10 cellular contexts compared by ENCODE assay signal in genomic region chr9:33750307-33750838, GRCh38. TPM values are rescaled to one million over a fixed set of nuclear protein-coding genes. Genes with fewer than 3 reads are reported as not detected.
A peak's percentile ranks its signal among the peaks of the same experiment; 100 is the strongest.
DNase-seq lines count a peak whose midpoint lies in the region; ATAC-seq and TF ChIP-seq lines count a peak whose summit lies in the region.
"Had no signal": no experiment of that assay in that cellular context is flagged by ENCODE, and none has a peak within 500 bp of the region (broad histone marks: within the 10 kb centered on the region; RNA-seq: fewer than 3 reads in every experiment).

No MANE protein-coding gene starts in this region.

- no peaks in the 10 kb centered on the region for H3K36me3 Mint-ChIP-seq in activated CD4-positive, alpha-beta T cell treated with anti-CD3 and anti-CD28 coated beads for 36 hours (ENCODE audit: low read depth)
- no peaks in the 10 kb centered on the region for H3K36me3 Mint-ChIP-seq in activated naive CD8-positive, alpha-beta T cell treated with anti-CD3 and anti-CD28 coated beads for 36 hours

- peaks cover 18% of the 10 kb centered on the region for H3K4me1 Mint-ChIP-seq in activated CD4-positive, alpha-beta T cell treated with anti-CD3 and anti-CD28 coated beads for 36 hours
- H3K4me1 Mint-ChIP-seq in activated naive CD8-positive, alpha-beta T cell treated with anti-CD3 and anti-CD28 coated beads for 36 hours = peaks cover 16% of the 10 kb centered on the region

- no peaks in the 10 kb centered on the region for H3K9me3 Mint-ChIP-seq in activated CD4-positive, alpha-beta T cell treated with anti-CD3 and anti-CD28 coated beads for 36 hours (ENCODE audit: low read depth)
- peaks cover 4% of the 10 kb centered on the region for H3K9me3 Mint-ChIP-seq in activated naive CD8-positive, alpha-beta T cell treated with anti-CD3 and anti-CD28 coated beads for 36 hours

- H3K9me3 ChIP-seq in heart left ventricle = no peaks in the 10 kb centered on the region
- peaks cover 0 to 4% (median 0%) of the 10 kb centered on the region in 4 donors for H3K9me3 ChIP-seq in stomach
- H3K9me3 ChIP-seq: prostate gland had no signal

- 1 to 7% (median 6%) methylated on average over 17 to 35 of the region's 35 CpGs for whole genome bisulfite sequencing in heart left ventricle, 4 donors
- WGBS in stomach, 5 donors = 7 to 13% (median 8%) methylated on average over 7 to 35 of the region's 35 CpGs

- POLR2A ChIA-PET in activated CD4-positive, alpha-beta T cell treated with anti-CD3 and anti-CD28 coated beads for 36 hours (lab: Charles Lee) = no interaction called here

- no peak for TF ChIP-seq EP300 in stomach (IDR thresholded peaks at IDR 0.05)

- intact Hi-C loops in activated CD4-positive, alpha-beta T cell treated with anti-CD3 and anti-CD28 coated beads for 36 hours (cut with DNase I, micrococcal nuclease) = no loop called here
- intact Hi-C loops in heart left ventricle (cut with DNase I) (no loop called here), stomach (cut with DNase I; ENCODE audit: low total_unique reads) (no loop called here)

- peak; percentile 10 for DNase-seq in activated CD4-positive, alpha-beta T cell treated with anti-CD3 and anti-CD28 coated beads for 36 hours
- no peak for DNase-seq in activated CD4-positive, alpha-beta T cell treated with anti-CD3 and anti-CD28 coated beads, Interleukin-2, amount 50 U/mL, for 1 hour
- no peak for DNase-seq in activated naive CD8-positive, alpha-beta T cell treated with anti-CD3 and anti-CD28 coated beads for 36 hours
- DNase-seq in heart left ventricle = peak in 1 of 5 donors; percentile 10
- peak; percentile 41 for DNase-seq in stomach
- DNase-seq in UCSD-AML1 (lab: John Stamatoyannopoulos, UW; ENCODE audit: unreplicated experiment) = no peak

- CTCF ChIA-PET in activated CD4-positive, alpha-beta T cell treated with anti-CD3 and anti-CD28 coated beads for 36 hours (lab: Charles Lee) = interaction anchor here (0.6 kb wide), 1 partner anchor 162 kb away, joined by 3 read pairs; no protein-coding TSS in a partner anchor

- TF ChIP-seq CTCF in heart left ventricle (IDR thresholded peaks at IDR 0.05) (no peak), stomach (IDR thresholded peaks at IDR 0.05) (no peak)

- peaks cover 61% of the 10 kb centered on the region for H3K27me3 Mint-ChIP-seq in activated CD4-positive, alpha-beta T cell treated with anti-CD3 and anti-CD28 coated beads for 36 hours
- H3K27me3 Mint-ChIP-seq in activated naive CD8-positive, alpha-beta T cell treated with anti-CD3 and anti-CD28 coated beads for 36 hours = peaks cover 59% of the 10 kb centered on the region

- TF ChIP-seq POLR2A in heart left ventricle (IDR thresholded peaks at IDR 0.05) (no peak), stomach (IDR thresholded peaks at IDR 0.05) (no peak)

- H3K36me3 ChIP-seq in heart left ventricle (no peaks in the 10 kb centered on the region), stomach (no peaks in the 10 kb centered on the region)
- H3K36me3 ChIP-seq: prostate gland had no signal

- no peak overlapping the region for H3K27ac ChIP-seq in heart left ventricle
- H3K27ac ChIP-seq in stomach = peak overlapping the region in 2 of 5 donors; percentile 28 to 41
- H3K27ac ChIP-seq: prostate gland had no signal

- H3K4me3 Mint-ChIP-seq in activated CD4-positive, alpha-beta T cell treated with anti-CD3 and anti-CD28 coated beads for 36 hours = no peak overlapping the region
- H3K4me3 Mint-ChIP-seq in activated naive CD8-positive, alpha-beta T cell treated with anti-CD3 and anti-CD28 coated beads for 36 hours = peak overlapping the region; percentile 53

- H3K27ac Mint-ChIP-seq in activated CD4-positive, alpha-beta T cell treated with anti-CD3 and anti-CD28 coated beads for 36 hours = no peak overlapping the region
- no peak overlapping the region for H3K27ac Mint-ChIP-seq in activated naive CD8-positive, alpha-beta T cell treated with anti-CD3 and anti-CD28 coated beads for 36 hours

- H3K4me1 ChIP-seq in heart left ventricle (peaks cover 0 to 12% (median 1%) of the 10 kb centered on the region in 12 donors), stomach (peaks cover 12 to 30% (median 21%) of the 10 kb centered on the region in 4 donors)
- H3K4me1 ChIP-seq: prostate gland had no signal

- no peak for ATAC-seq in activated CD4-positive, alpha-beta T cell treated with anti-CD3 and anti-CD28 coated beads for 36 hours
- peak in 3 of 4 donors; percentile 54 to 82 (median 74) for ATAC-seq in heart left ventricle
- no peak for ATAC-seq in HG03039 (IDR thresholded peaks at IDR 0.05; ENCODE audit: unreplicated experiment)
- no peak for ATAC-seq in GM21619 (IDR thresholded peaks at IDR 0.05; ENCODE audit: unreplicated experiment)

- H3K4me3 ChIP-seq in heart left ventricle = peak overlapping the region in 3 of 12 donors; percentile 6 to 31 (median 17)
- H3K4me3 ChIP-seq in stomach = peak overlapping the region; percentile 27 to 54 (median 35)
- H3K4me3 ChIP-seq: prostate gland had no signal

- H3K27me3 ChIP-seq in heart left ventricle = peaks cover 0 to 52% (median 15%) of the 10 kb centered on the region in 9 donors
- peaks cover 6 to 80% (median 25%) of the 10 kb centered on the region in 3 donors for H3K27me3 ChIP-seq in stomach

RNA-seq across cellular contexts. Expression of gene PRSS3, which starts 45.0 kb away (rescaled TPM):
- not detected for total RNA-seq in activated CD4-positive, alpha-beta T cell treated with anti-CD3 and anti-CD28 coated beads for 36 hours
- not detected for total RNA-seq in activated naive CD8-positive, alpha-beta T cell treated with anti-CD3 and anti-CD28 coated beads for 36 hours
- total RNA-seq in heart left ventricle (1 to 10 TPM in 2 of 9 donors, under 1 TPM in 1, not detected in 6; 0.89 to 1.4 (median 1.2) TPM), stomach (10 to 100 TPM in 2 of 5 donors, 1 to 10 TPM in 2, not detected in 1; 1.8 to 91.2 (median 11.6) TPM)
- polyA plus RNA-seq in heart left ventricle (under 1 TPM in 1 of 2 donors, not detected in 1; 0.58 TPM), stomach (10 to 100 TPM; 10.7 to 68.1 (median 21.9) TPM)
- total RNA-seq: NCI-H460 had no signal

Comparison
In these comparisons a context has a peak if more than half of its experiments do, and no peak if none do; other contexts are left out.
1. DNase-seq: peak in activated CD4-positive, alpha-beta T cell treated with anti-CD3 and anti-CD28 coated beads for 36 hours (single experiment) and stomach (single experiment); none in activated CD4-positive, alpha-beta T cell treated with anti-CD3 and anti-CD28 coated beads, Interleukin-2, amount 50 U/mL, for 1 hour (single experiment), activated naive CD8-positive, alpha-beta T cell treated with anti-CD3 and anti-CD28 coated beads for 36 hours (single experiment) and UCSD-AML1 (single experiment).
2. ATAC-seq: peak in heart left ventricle (3 of 4); none in activated CD4-positive, alpha-beta T cell treated with anti-CD3 and anti-CD28 coated beads for 36 hours (single experiment), HG03039 (single experiment) and GM21619 (single experiment).